22 cellular contexts compared by ENCODE assay signal in the genomic region with DNA sequence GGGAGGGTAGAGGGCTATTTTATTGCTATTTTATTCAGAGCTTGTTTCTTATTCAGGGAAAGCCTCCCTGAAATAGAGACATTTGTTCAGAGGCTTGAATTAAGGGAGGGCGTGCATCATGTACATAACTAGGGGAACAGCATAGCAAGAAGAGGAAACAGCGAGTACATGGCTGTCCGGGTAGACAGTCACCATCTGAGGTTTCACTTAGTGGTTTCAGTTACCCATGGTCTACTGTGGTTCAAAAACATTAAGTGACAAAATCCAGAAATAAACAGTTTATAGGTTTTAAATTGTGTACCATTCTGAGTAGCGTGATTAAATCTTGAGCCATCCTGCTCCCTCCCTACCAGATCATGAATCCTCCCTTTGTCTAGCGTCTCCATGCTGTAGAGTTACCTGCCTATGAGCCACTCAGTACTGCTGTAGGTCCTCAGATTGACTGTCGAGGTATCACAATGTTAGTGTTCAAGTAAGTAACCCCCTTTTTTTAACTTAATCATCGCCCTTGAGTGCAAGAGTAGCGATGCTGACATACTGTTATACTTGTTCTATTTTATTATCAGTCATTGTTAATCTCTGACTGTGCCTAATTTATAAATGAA.
"Had no signal": no experiment of that assay in that cellular context is flagged by ENCODE, and none has a peak within 500 bp of the region (broad histone marks: within the 10 kb centered on the region; RNA-seq: fewer than 3 reads in every experiment).

No MANE protein-coding gene starts in this region.

- DNase-seq: activated CD4-positive, alpha-beta T cell treated with anti-CD3 and anti-CD28 coated beads, Interleukin-2, amount 50 U/mL, for 4 hours; activated gamma-delta T cell; activated T-cell treated with anti-CD3 and anti-CD28 coated beads, Interleukin-2, amount 50 U/mL, for 72 hours; cerebellar nuclear complex; effector CD4-positive, alpha-beta T cell; gastrocnemius medialis; heart left ventricle; kidney; left lung; mammary epithelial cell; midbrain; nephron progenitor cell; retina; stimulated activated CD4-positive, alpha-beta T cell treated with anti-CD3 and anti-CD28 coated beads, Interleukin-12 subunit alpha, Interleukin-12 subunit beta, amount 100 ng/mL, for 4 hours; stimulated activated CD4-positive, alpha-beta T cell treated with anti-CD3 and anti-CD28 coated beads, Interleukin-1b, Interleukin-23, amount 100 ng/mL, for 48 hours; stimulated activated CD8-positive, alpha-beta memory T cell treated with anti-CD3 and anti-CD28 coated beads, Interleukin-4, amount 100 ng/mL, for 48 hours; stimulated activated naive CD4-positive, alpha-beta T cell treated with Interleukin-2 at 50 U/mL for 16 hours had no signal

- H3K27me3 Mint-ChIP-seq: activated naive CD4-positive, alpha-beta T cell treated with anti-CD3 and anti-CD28 coated beads, Interleukin-2, amount 50 U/mL, for 24 hours had no signal

- H3K27ac ChIP-seq: ascending aorta, breast epithelium, gastrocnemius medialis, heart left ventricle, left lung, tibial nerve had no signal

- H3K4me1 Mint-ChIP-seq: activated naive CD4-positive, alpha-beta T cell treated with anti-CD3 and anti-CD28 coated beads, Interleukin-2, amount 50 U/mL, for 24 hours had no signal

- H3K36me3 ChIP-seq: ascending aorta, gastrocnemius medialis, heart left ventricle, left lung, tibial nerve had no signal

- H3K4me3 ChIP-seq: ascending aorta, breast epithelium, gastrocnemius medialis, heart left ventricle, left lung, tibial nerve had no signal

- H3K27me3 ChIP-seq: ascending aorta, breast epithelium, gastrocnemius medialis, heart left ventricle, left lung, tibial nerve had no signal

- H3K36me3 Mint-ChIP-seq: activated naive CD4-positive, alpha-beta T cell treated with anti-CD3 and anti-CD28 coated beads, Interleukin-2, amount 50 U/mL, for 24 hours had no signal

- H3K9me3 ChIP-seq: ascending aorta, breast epithelium, gastrocnemius medialis had no signal

- H3K4me3 Mint-ChIP-seq: activated naive CD4-positive, alpha-beta T cell treated with anti-CD3 and anti-CD28 coated beads, Interleukin-2, amount 50 U/mL, for 24 hours; activated T-cell treated with anti-CD3 and anti-CD28 coated beads, Interleukin-2, amount 50 U/mL, for 72 hours; nephron progenitor cell had no signal

- H3K27ac Mint-ChIP-seq: activated naive CD4-positive, alpha-beta T cell treated with anti-CD3 and anti-CD28 coated beads, Interleukin-2, amount 50 U/mL, for 24 hours; activated T-cell treated with anti-CD3 and anti-CD28 coated beads, Interleukin-2, amount 50 U/mL, for 72 hours; nephron progenitor cell had no signal

- H3K4me1 ChIP-seq: ascending aorta, breast epithelium, gastrocnemius medialis, heart left ventricle, left lung, tibial nerve had no signal

- ATAC-seq: activated T-cell treated with anti-CD3 and anti-CD28 coated beads, Interleukin-2, amount 50 U/mL, for 72 hours; esophagus mucosa; gastrocnemius medialis; heart left ventricle; left lung had no signal
